15 cellular contexts compared by ENCODE assay signal in the genomic region with DNA sequence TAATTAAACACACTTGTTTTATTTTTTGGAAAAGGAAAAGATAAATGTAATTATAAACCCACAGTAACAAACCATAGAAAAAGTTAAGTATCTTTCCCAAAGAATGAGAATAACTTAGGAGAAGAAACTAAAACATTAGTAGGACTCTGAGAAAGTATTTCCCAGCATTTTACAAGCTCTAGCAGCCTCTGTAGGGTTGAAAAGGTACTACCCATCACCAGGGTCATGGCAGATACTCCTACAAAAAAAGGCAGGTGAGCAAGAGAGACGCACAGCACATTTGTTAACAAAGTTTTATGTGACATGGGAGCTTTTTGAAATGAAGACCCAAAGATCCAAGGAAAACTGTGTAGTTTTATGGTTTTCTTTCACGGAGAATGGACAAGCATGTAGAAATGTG.
DNase-seq lines count a peak whose midpoint lies in the region; ATAC-seq and TF ChIP-seq lines count a peak whose summit lies in the region.
"Had no signal": no experiment of that assay in that cellular context is flagged by ENCODE, and none has a peak within 500 bp of the region (broad histone marks: within the 10 kb centered on the region; RNA-seq: fewer than 3 reads in every experiment).

No MANE protein-coding gene starts in this region.

- whole genome bisulfite sequencing in hepatocyte (ENCODE audit: low lambda C conversion rate, missing lambda C conversion rate): 50% methylated on average over 2 of the region's 2 CpGs

- H3K4me2 ChIP-seq in GM23338 (no peak overlapping the region), hepatocyte (no peak overlapping the region)

- no peak for DNase-seq in BE2C
- peak; percentile 76 for DNase-seq in GM23338 (ENCODE audit: low spot score)
- DNase-seq in RWPE1 (ENCODE audit: low spot score): no peak
- no peak for DNase-seq in hepatocyte (ENCODE audit: low spot score)
- no peak for DNase-seq in left colon
- no peak for DNase-seq in CD4-positive, alpha-beta T cell
- DNase-seq in germinal center (ENCODE audit: low spot score): no peak
- DNase-seq: activated gamma-delta T cell treated with Interleukin-2 at 50 U/mL for 16 hours, left lung, NCI-H1417 treated with DMSO at 0.1 percent for 48 hours, NCI-H510A, SIG-M5 had no signal

- H3K4me3 Mint-ChIP-seq in GM23338: no peak overlapping the region
- no peak overlapping the region for H3K4me3 Mint-ChIP-seq in CD4-positive, alpha-beta T cell
- H3K4me3 Mint-ChIP-seq: natural killer cell treated with Interleukin-12 subunit alpha and Interleukin-12 subunit beta and Interleukin-15 and Interleukin-18, amount 100 ng/mL, for 72 hours had no signal

- no peaks in the 10 kb centered on the region for H3K27me3 Mint-ChIP-seq in GM23338 (ENCODE audit: insufficient read depth, low read depth, poor library complexity)
- peaks cover 5% of the 10 kb centered on the region for H3K27me3 Mint-ChIP-seq in CD4-positive, alpha-beta T cell

- H3K9me2 ChIP-seq in GM23338 (ENCODE audit: insufficient read depth): no peaks in the 10 kb centered on the region
- H3K9me2 ChIP-seq in hepatocyte (replicated peaks; ENCODE audit: insufficient read depth): no peaks in the 10 kb centered on the region

- intact Hi-C loops in left colon (cut with DNase I, micrococcal nuclease): no loop called here
- intact Hi-C loops in CD4-positive, alpha-beta T cell (cut with DNase I, micrococcal nuclease): no loop called here

- no peaks in the 10 kb centered on the region for H3K36me3 ChIP-seq in BE2C
- no peaks in the 10 kb centered on the region for H3K36me3 ChIP-seq in GM23338 (ENCODE audit: insufficient read depth)
- H3K36me3 ChIP-seq in hepatocyte (replicated peaks; ENCODE audit: insufficient read depth, low read depth): no peaks in the 10 kb centered on the region
- H3K36me3 ChIP-seq: breast epithelium, left lung had no signal

- no peaks in the 10 kb centered on the region for H3K9me3 Mint-ChIP-seq in GM23338
- no peaks in the 10 kb centered on the region for H3K9me3 Mint-ChIP-seq in CD4-positive, alpha-beta T cell
- H3K9me3 Mint-ChIP-seq: natural killer cell treated with Interleukin-12 subunit alpha and Interleukin-12 subunit beta and Interleukin-15 and Interleukin-18, amount 100 ng/mL, for 72 hours had no signal

- H3K4me1 Mint-ChIP-seq in GM23338: peaks cover 21% of the 10 kb centered on the region
- H3K4me1 Mint-ChIP-seq in CD4-positive, alpha-beta T cell (ENCODE audit: low read depth): no peaks in the 10 kb centered on the region

- peak; percentile 29 for TF ChIP-seq CTCF in BE2C (IDR thresholded peaks at IDR 0.05; ENCODE audit: low read depth, low read length)
- TF ChIP-seq CTCF in GM23338 (conservative IDR thresholded peaks at IDR 0.05; ENCODE audit: low read depth in 2 of 2): peak; percentile 61 to 64
- peak; percentile 60 for TF ChIP-seq CTCF in RWPE1 (conservative IDR thresholded peaks at IDR 0.05; ENCODE audit: low read depth)
- peak; percentile 22 for TF ChIP-seq CTCF in hepatocyte (IDR thresholded peaks at IDR 0.05; ENCODE audit: poor library complexity)
- no peak for TF ChIP-seq CTCF in CD4-positive, alpha-beta T cell (IDR thresholded peaks at IDR 0.05)

- no peaks in the 10 kb centered on the region for H3K9me3 ChIP-seq in BE2C
- no peaks in the 10 kb centered on the region for H3K9me3 ChIP-seq in hepatocyte (ENCODE audit: low read depth)
- no peaks in the 10 kb centered on the region for H3K9me3 ChIP-seq in CD4-positive, alpha-beta T cell (ENCODE audit: control insufficient read depth, low read length)
- H3K9me3 ChIP-seq: breast epithelium, left lung had no signal

- no peaks in the 10 kb centered on the region for H3K36me3 Mint-ChIP-seq in GM23338 (ENCODE audit: low read depth)
- no peaks in the 10 kb centered on the region for H3K36me3 Mint-ChIP-seq in CD4-positive, alpha-beta T cell (ENCODE audit: low read depth)
- H3K36me3 Mint-ChIP-seq: natural killer cell treated with Interleukin-12 subunit alpha and Interleukin-12 subunit beta and Interleukin-15 and Interleukin-18, amount 100 ng/mL, for 72 hours had no signal

- CTCF ChIA-PET in RWPE1 (lab: Yijun Ruan, JAX): interaction anchor here (0.6 to 1.2 kb wide), 2 partner anchors 109 to 1380 kb away, joined by 3 read pairs; a partner anchor contains a TSS
- CTCF ChIA-PET in CD4-positive, alpha-beta T cell (lab: Charles Lee): no interaction called here

- H3K27ac Mint-ChIP-seq in GM23338: no peak overlapping the region
- H3K27ac Mint-ChIP-seq in CD4-positive, alpha-beta T cell: no peak overlapping the region
- H3K27ac Mint-ChIP-seq: natural killer cell treated with Interleukin-12 subunit alpha and Interleukin-12 subunit beta and Interleukin-15 and Interleukin-18, amount 100 ng/mL, for 72 hours had no signal

- H3F3A ChIP-seq in GM23338 (replicated peaks; ENCODE audit: low read depth): no peaks in the 10 kb centered on the region

- POLR2A ChIA-PET in RWPE1 (lab: Yijun Ruan, JAX; ENCODE audit: low non-redundant PET): no interaction called here
- POLR2A ChIA-PET in CD4-positive, alpha-beta T cell (lab: Charles Lee): no interaction called here

- H3K4me3 ChIP-seq in BE2C (ENCODE audit: low read depth, low read length): no peak overlapping the region
- H3K4me3 ChIP-seq in GM23338: no peak overlapping the region
- no peak overlapping the region for H3K4me3 ChIP-seq in hepatocyte
- H3K4me3 ChIP-seq: breast epithelium, left lung had no signal

- H3K27me3 ChIP-seq in BE2C: peaks cover 21% of the 10 kb centered on the region
- no peaks in the 10 kb centered on the region for H3K27me3 ChIP-seq in GM23338 (ENCODE audit: insufficient read depth)
- no peaks in the 10 kb centered on the region for H3K27me3 ChIP-seq in hepatocyte
- H3K27me3 ChIP-seq in CD4-positive, alpha-beta T cell (ENCODE audit: control insufficient read depth, insufficient read depth, low read length): no peaks in the 10 kb centered on the region
- H3K27me3 ChIP-seq: breast epithelium, left lung had no signal

- H4K20me1 ChIP-seq in GM23338 (replicated peaks; ENCODE audit: insufficient read depth) (no peaks in the 10 kb centered on the region), hepatocyte (ENCODE audit: insufficient read depth, poor library complexity, severe bottlenecking) (no peaks in the 10 kb centered on the region)

- peak; percentile 84 for ATAC-seq in GM23338
- no peak for ATAC-seq in left colon
- no peak for ATAC-seq in CD4-positive, alpha-beta T cell (ENCODE audit: poor library complexity)
- no peak for ATAC-seq in GM19395 (IDR thresholded peaks at IDR 0.05; ENCODE audit: unreplicated experiment)
- ATAC-seq: left lung; natural killer cell treated with Interleukin-12 subunit alpha and Interleukin-12 subunit beta and Interleukin-15 and Interleukin-18, amount 100 ng/mL, for 72 hours had no signal

- H3K27ac ChIP-seq in GM23338 (ENCODE audit: low read depth) (no peak overlapping the region), RWPE1 (no peak overlapping the region), hepatocyte (no peak overlapping the region)
- no peak overlapping the region for H3K27ac ChIP-seq in CD4-positive, alpha-beta T cell (ENCODE audit: low read depth, low read length)
- H3K27ac ChIP-seq: breast epithelium, left lung had no signal

- H2AFZ ChIP-seq in GM23338: peak overlapping the region; percentile 66; the same call in 1 of the 2 replicates
- H2AFZ ChIP-seq in hepatocyte: no peak overlapping the region

- H3K79me2 ChIP-seq in GM23338 (replicated peaks; ENCODE audit: insufficient read depth) (no peaks in the 10 kb centered on the region), hepatocyte (no peaks in the 10 kb centered on the region)

- H3K4me1 ChIP-seq in BE2C (no peaks in the 10 kb centered on the region), GM23338 (ENCODE audit: insufficient read depth) (peaks cover 15% of the 10 kb centered on the region; the same call in 1 of the 2 replicates), hepatocyte (ENCODE audit: insufficient read depth) (peaks cover 19% of the 10 kb centered on the region)
- H3K4me1 ChIP-seq: breast epithelium, left lung had no signal
